Comparison of ENCODE assay signal across 12 cellular contexts in the genomic region with DNA sequence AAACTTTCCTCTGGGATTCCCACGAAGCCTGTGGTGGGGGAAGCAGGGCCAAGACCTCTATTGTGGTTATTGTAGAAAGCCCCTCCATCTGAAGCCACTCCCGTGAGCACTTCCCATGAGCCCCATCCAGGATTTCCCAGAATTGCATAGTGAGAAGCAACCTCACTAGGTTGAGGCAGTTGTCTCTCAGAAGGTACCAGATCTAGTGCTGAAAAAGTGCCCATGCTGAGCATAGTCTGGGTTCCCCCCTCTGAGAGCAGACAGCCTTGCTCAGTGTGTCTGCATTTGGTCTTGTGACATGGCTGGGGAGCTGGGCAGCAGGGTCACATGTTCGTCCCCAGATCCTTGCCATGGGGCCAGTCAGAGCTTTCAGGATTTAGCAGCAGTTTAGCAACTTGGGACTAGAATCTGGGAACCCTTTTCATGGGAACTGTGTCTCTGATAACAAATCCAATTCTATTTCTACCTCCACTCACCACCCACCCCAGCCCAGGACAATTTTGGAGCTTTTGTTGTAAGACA. TPM values are rescaled to one million over a fixed set of nuclear protein-coding genes. Genes with fewer than 3 reads are reported as not detected.
DNase-seq lines count a peak whose midpoint lies in the region; ATAC-seq and TF ChIP-seq lines count a peak whose summit lies in the region.
"Had no signal": no experiment of that assay in that cellular context is flagged by ENCODE, and none has a peak within 500 bp of the region (broad histone marks: within the 10 kb centered on the region; RNA-seq: fewer than 3 reads in every experiment).

No MANE protein-coding gene starts in this region.

- H3K4me1 ChIP-seq in IMR-90 (ENCODE audit: control insufficient read depth, insufficient read depth, low read length) (peaks cover 8% of the 10 kb centered on the region), H9 (ENCODE audit: insufficient read depth, low read length) (peaks cover 3% of the 10 kb centered on the region; the same call in 1 of the 2 replicates)

- H2BK5ac ChIP-seq in IMR-90 (ENCODE audit: low read depth, low read length, poor library complexity, severe bottlenecking) (no peak overlapping the region), H9 (ENCODE audit: insufficient read length, low read length) (no peak overlapping the region)

- no peaks in the 10 kb centered on the region for H3K23me2 ChIP-seq in H9 (ENCODE audit: insufficient read length, low read depth, low read length, poor library complexity, severe bottlenecking)

- intact Hi-C loops in IMR-90 (cut with micrococcal nuclease), result no loop called here

- H3K23ac ChIP-seq in IMR-90 (ENCODE audit: low read depth, low read length), result no peak overlapping the region
- no peak overlapping the region for H3K23ac ChIP-seq in H9 (ENCODE audit: insufficient read length, low read depth, low read length)

- WGBS in IMR-90 (ENCODE audit: extremely low coverage in 2 of 2, insufficient read length in 1 of 2), 2 experiments, result 100% methylated on average over 1 of the region's 3 CpGs; no CpG with 5 or more reads in 1 of the 2 experiments
- WGBS in H9 (ENCODE audit: extremely low coverage, insufficient read length, low lambda C conversion rate), result no CpG with 5 or more reads among the region's 3 CpGs

- peaks cover 0 to 2% (median 0%) of the 10 kb centered on the region in 5 experiments for H3K9me3 Mint-ChIP-seq in brain
- no peaks in the 10 kb centered on the region for H3K9me3 Mint-ChIP-seq in H9
- H3K9me3 Mint-ChIP-seq: activated T-helper 17 cell treated with anti-CD3 and anti-CD28 coated beads, Interleukin-2, amount 50 U/mL, for 72 hours; CD8-positive, alpha-beta memory T cell had no signal

- H4K8ac ChIP-seq in IMR-90 (ENCODE audit: low read depth in 2 of 2, low read length in 2 of 2), result no peak overlapping the region
- no peak overlapping the region for H4K8ac ChIP-seq in H9 (replicated peaks; ENCODE audit: insufficient read length, low read depth, low read length)

- H2BK20ac ChIP-seq in IMR-90 (ENCODE audit: low read depth, low read length), result no peak overlapping the region
- no peak overlapping the region for H2BK20ac ChIP-seq in H9 (ENCODE audit: low read depth, low read length, poor library complexity, severe bottlenecking)

- H3K4me3 ChIP-seq in IMR-90 (ENCODE audit: insufficient read depth, low read depth, low read length) (no peak overlapping the region), skin epidermis (no peak overlapping the region)
- H3K4me3 ChIP-seq: gastroesophageal sphincter had no signal

- no peaks in the 10 kb centered on the region for H3K79me2 ChIP-seq in H9 (ENCODE audit: insufficient read depth, low read length)

- TF ChIP-seq CTCF in IMR-90 (conservative IDR thresholded peaks at IDR 0.05; ENCODE audit: low read depth, low read length) (no peak), brain (conservative IDR thresholded peaks at IDR 0.05) (no peak), H9 (conservative IDR thresholded peaks at IDR 0.05) (no peak)

- H3K4me1 Mint-ChIP-seq in brain (peaks cover 47% of the 10 kb centered on the region), H9 (peaks cover 31 to 61% of the 10 kb centered on the region in 2 experiments)
- H3K4me1 Mint-ChIP-seq: activated T-helper 17 cell treated with anti-CD3 and anti-CD28 coated beads, Interleukin-2, amount 50 U/mL, for 72 hours had no signal

- H4K5ac ChIP-seq in IMR-90 (ENCODE audit: low read depth, low read length) (no peak overlapping the region), H9 (ENCODE audit: insufficient read length, low read depth, low read length) (no peak overlapping the region)

- no peak overlapping the region for H3K14ac ChIP-seq in IMR-90 (replicated peaks; ENCODE audit: low read depth, low read length)
- no peak overlapping the region for H3K14ac ChIP-seq in H9 (ENCODE audit: insufficient read depth, low read length)

- H3K27ac Mint-ChIP-seq in brain (peak overlapping the region in 4 of 5 experiments; percentile 56 to 81 (median 70)), H9 (no peak overlapping the region)
- H3K27ac Mint-ChIP-seq: activated T-helper 17 cell treated with anti-CD3 and anti-CD28 coated beads, Interleukin-2, amount 50 U/mL, for 72 hours had no signal

- H4K20me1 ChIP-seq in IMR-90 (ENCODE audit: insufficient read depth, low read length), result no peaks in the 10 kb centered on the region; the same call in 1 of the 2 replicates
- no peaks in the 10 kb centered on the region for H4K20me1 ChIP-seq in H9 (ENCODE audit: control insufficient read depth, insufficient read depth, insufficient read length)

- no peak overlapping the region for H2BK120ac ChIP-seq in IMR-90 (ENCODE audit: low read depth, low read length)
- H2BK120ac ChIP-seq in H9 (ENCODE audit: low read depth, low read length, poor library complexity, severe bottlenecking), result no peak overlapping the region

- in situ Hi-C loops in IMR-90 (cut with MboI; ENCODE audit: low sequenced_read_pairs), result loop anchor here (25.0 kb wide), 1 partner anchor 514 kb away; no protein-coding TSS in a partner anchor

- no peaks in the 10 kb centered on the region for H3K9me3 ChIP-seq in IMR-90 (ENCODE audit: control insufficient read depth, insufficient read depth, low read length)
- no peaks in the 10 kb centered on the region for H3K9me3 ChIP-seq in H9 (ENCODE audit: control insufficient read depth, low read depth, low read length)
- H3K9me3 ChIP-seq: gastroesophageal sphincter had no signal

- H2BK15ac ChIP-seq in IMR-90 (ENCODE audit: low read depth, low read length) (no peak overlapping the region), H9 (ENCODE audit: low read depth, low read length) (no peak overlapping the region)

- H2BK12ac ChIP-seq in H9 (ENCODE audit: insufficient read length, low read depth, low read length), result no peak overlapping the region

- POLR2A ChIA-PET in IMR-90 (lab: Charles Lee; ENCODE audit: unreplicated experiment), result no interaction called here

- no peak overlapping the region for H3T11ph ChIP-seq in H9 (ENCODE audit: low read length)

- H3K27ac ChIP-seq in IMR-90 (ENCODE audit: insufficient read depth, low read length) (no peak overlapping the region), skin epidermis (peak overlapping the region in 15 of 21 experiments; percentile 2 to 76 (median 53)), H9 (ENCODE audit: insufficient read length, low read depth, low read length) (no peak overlapping the region)

- no peaks in the 10 kb centered on the region for H3K27me3 ChIP-seq in IMR-90 (ENCODE audit: control insufficient read depth, insufficient read depth, low read length)
- no peaks in the 10 kb centered on the region for H3K27me3 ChIP-seq in H9 (ENCODE audit: insufficient read depth, low read length)
- H3K27me3 ChIP-seq: gastroesophageal sphincter had no signal

- H3K18ac ChIP-seq in IMR-90 (ENCODE audit: low read depth, low read length), result no peak overlapping the region
- no peak overlapping the region for H3K18ac ChIP-seq in H9 (ENCODE audit: insufficient read length, low read depth, low read length)

- H2AK5ac ChIP-seq in IMR-90 (ENCODE audit: low read depth, low read length) (peak overlapping the region; percentile 26; the same call in 1 of the 2 replicates), H9 (ENCODE audit: insufficient read length, low read length) (no peak overlapping the region)

- no peak for ATAC-seq in IMR-90 (ENCODE audit: low read depth)
- ATAC-seq in HG02885 (IDR thresholded peaks at IDR 0.05; ENCODE audit: poor library complexity, unreplicated experiment), result no peak
- ATAC-seq: activated T-helper 17 cell treated with anti-CD3 and anti-CD28 coated beads, Interleukin-2, amount 50 U/mL, for 72 hours; gastroesophageal sphincter had no signal

- CTCF ChIA-PET in IMR-90 (lab: Yijun Ruan, JAX), result interaction anchor here (0.7 to 1.6 kb wide), 2 partner anchors 235 to 241 kb away, joined by 4 to 7 read pairs; no protein-coding TSS in a partner anchor

- H3K9me1 ChIP-seq in IMR-90 (ENCODE audit: insufficient read depth, low read length), result peaks cover 9% of the 10 kb centered on the region

- peaks cover 22% of the 10 kb centered on the region for H3K36me3 ChIP-seq in IMR-90 (ENCODE audit: control insufficient read depth, insufficient read depth, low read length)

- no peak for TF ChIP-seq RAD21 in IMR-90 (IDR thresholded peaks at IDR 0.05; ENCODE audit: low read length)

- DNase-seq in IMR-90 (no peak), hypothalamus (lab: John Stamatoyannopoulos, UW) (peak in 42 of 51 donors; percentile 16 to 78 (median 49)), NCI-H526 (lab: John Stamatoyannopoulos, UW) (no peak), H9 (no peak), HPDE6-E6E7 (ENCODE audit: extremely low spot score) (no peak)
- DNase-seq: CD8-positive, alpha-beta memory T cell; NCI-H226 had no signal

- no peak overlapping the region for H2AK9ac ChIP-seq in IMR-90 (replicated peaks; ENCODE audit: low read depth, low read length, poor library complexity)

- dilution Hi-C loops in IMR-90 (cut with HindIII; ENCODE audit: low sequenced_read_pairs, unreplicated experiment), result no loop called here

- H4K91ac ChIP-seq in IMR-90 (ENCODE audit: insufficient read depth, low read depth, low read length) (no peak overlapping the region), H9 (ENCODE audit: insufficient read length, low read depth, low read length) (no peak overlapping the region)

- no peak for TF ChIP-seq POLR2A in IMR-90 (IDR thresholded peaks at IDR 0.05; ENCODE audit: low read depth, low read length)

- H2AFZ ChIP-seq in IMR-90 (replicated peaks; ENCODE audit: low read length, poor library complexity) (no peak overlapping the region), H9 (ENCODE audit: low read length) (no peak overlapping the region)

- H3K79me1 ChIP-seq in IMR-90 (ENCODE audit: low read depth in 1 of 2, low read length in 2 of 2), result no peaks in the 10 kb centered on the region
- no peaks in the 10 kb centered on the region for H3K79me1 ChIP-seq in H9 (ENCODE audit: insufficient read depth, low read depth, low read length, poor library complexity, severe bottlenecking)

- H3K4me2 ChIP-seq in IMR-90 (ENCODE audit: low read depth, low read length), result no peak overlapping the region
- H3K4me2 ChIP-seq in H9 (ENCODE audit: insufficient read depth, insufficient read length, low read length), result no peak overlapping the region

- H3K27me3 Mint-ChIP-seq in brain (no peaks in the 10 kb centered on the region), H9 (ENCODE audit: low read depth) (no peaks in the 10 kb centered on the region)
- H3K27me3 Mint-ChIP-seq: activated T-helper 17 cell treated with anti-CD3 and anti-CD28 coated beads, Interleukin-2, amount 50 U/mL, for 72 hours; CD8-positive, alpha-beta memory T cell had no signal

- H3K4me3 Mint-ChIP-seq in brain (peak overlapping the region in 2 of 5 experiments; percentile 22 to 25), H9 (no peak overlapping the region)
- H3K4me3 Mint-ChIP-seq: activated T-helper 17 cell treated with anti-CD3 and anti-CD28 coated beads, Interleukin-2, amount 50 U/mL, for 72 hours; CD8-positive, alpha-beta memory T cell had no signal

- H3K9ac ChIP-seq in IMR-90 (ENCODE audit: low read depth, low read length) (no peak overlapping the region), H9 (ENCODE audit: extremely low read depth, insufficient read length, low read length) (no peak overlapping the region)

- no peak overlapping the region for H3K56ac ChIP-seq in IMR-90 (ENCODE audit: extremely low read depth, insufficient read depth, low read length)
- H3K56ac ChIP-seq in H9 (ENCODE audit: insufficient read length, low read depth, low read length), result no peak overlapping the region

- H3K4ac ChIP-seq in IMR-90 (ENCODE audit: low read depth, low read length) (no peak overlapping the region), H9 (ENCODE audit: low read depth, low read length) (no peak overlapping the region)

- H3K36me3 Mint-ChIP-seq in brain, result peaks cover 21% of the 10 kb centered on the region
- H3K36me3 Mint-ChIP-seq in H9 (ENCODE audit: insufficient read depth in 1 of 3, low read depth in 3 of 3), result peaks cover 0 to 7% (median 0%) of the 10 kb centered on the region in 3 experiments; a peak in 1 of 7 replicates

- no TSS peak for BruUV-seq in IMR-90 (replicated peaks; lab: Mats Ljungman, UMichigan)

RNA-seq across cellular contexts. Expression of gene SLC9A8, which starts 38.7 kb away (rescaled TPM):
- total RNA-seq in IMR-90 (2012; rRNA removed) (3.6 and 5.0 TPM in 2 replicates), H9 (2021) (7.5 and 7.9 TPM in 2 replicates)
- polyA plus RNA-seq in IMR-90 (2012; rRNA removed) (4.0 and 4.1 TPM in 2 replicates), brain (ENCODE audit: insufficient read depth, low read depth, low replicate concordance) (5.4 TPM)
- polyA plus RNA-seq in IMR-90 (2012; cell fraction: cytosol; rRNA removed), result 1.5 and 2.1 TPM in 2 replicates
- 17.0 and 18.2 TPM in 2 replicates for polyA plus RNA-seq in IMR-90 (2012; cell fraction: nucleus; rRNA removed; ENCODE audit: low replicate concordance)

Comparison
In these comparisons a context has a peak if more than half of its experiments do, and no peak if none do; other contexts are left out.
1. DNase-seq: peak in hypothalamus (42 of 51); none in IMR-90 (single experiment), NCI-H526 (0 of 2), H9 (single experiment) and HPDE6-E6E7 (single experiment).
2. H3K27ac ChIP-seq: peak in skin epidermis (15 of 21); none in IMR-90 (single experiment) and H9 (single experiment).
3. H3K27ac Mint-ChIP-seq: peak in brain (4 of 5); none in H9 (0 of 3).